22 cellular contexts compared by ENCODE assay signal in the genomic region with DNA sequence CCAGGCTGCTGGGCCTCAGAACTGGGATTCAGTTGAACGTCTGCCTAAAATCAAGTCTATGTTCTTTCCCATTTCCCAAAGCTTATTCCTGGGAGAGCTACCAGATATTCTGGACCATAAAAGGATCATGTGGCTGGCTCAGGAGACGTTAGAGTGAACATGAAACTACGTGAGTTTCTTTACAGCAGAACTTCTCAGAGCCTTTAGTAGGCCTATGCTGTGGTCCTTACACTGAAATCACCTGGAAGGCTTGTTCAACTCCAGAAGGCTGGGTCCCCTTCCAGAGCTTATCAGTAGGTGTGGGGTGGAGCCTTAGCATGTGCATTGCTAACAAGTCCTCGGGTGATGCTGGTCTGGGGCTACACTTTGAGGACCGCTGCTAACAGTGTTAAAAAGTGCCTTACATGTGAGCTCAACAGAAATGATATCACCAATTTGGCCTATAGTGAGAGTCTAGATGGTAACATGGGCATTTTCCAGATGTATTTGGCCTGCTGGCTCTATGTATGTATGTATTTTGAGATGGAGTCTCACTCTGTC. TPM values are rescaled to one million over a fixed set of nuclear protein-coding genes. Genes with fewer than 3 reads are reported as not detected.
"Had no signal": no experiment of that assay in that cellular context is flagged by ENCODE, and none has a peak within 500 bp of the region (broad histone marks: within the 10 kb centered on the region; RNA-seq: fewer than 3 reads in every experiment).

No MANE protein-coding gene starts in this region.

- H3K27ac ChIP-seq: epithelial cell of prostate, lower lobe of right lung had no signal

- DNase-seq: activated CD4-positive, alpha-beta memory T cell treated with anti-CD3 and anti-CD28 coated beads, Interleukin-2, amount 10 ng/mL, durations not matched to agents 7 days and 5 days; activated CD4-positive, alpha-beta T cell treated with anti-CD3 and anti-CD28 coated beads for 1 hour; activated CD4-positive, alpha-beta T cell treated with anti-CD3 and anti-CD28 coated beads, Interleukin-2, amount 10 ng/mL, durations not matched to agents 7 days and 5 days; activated gamma-delta T cell treated with Interleukin-2 at 50 U/mL for 16 hours; activated naive CD4-positive, alpha-beta T cell treated with anti-CD3 and anti-CD28 coated beads, Interleukin-2, amount 50 U/mL, for 16 hours; activated T-cell treated with anti-CD3 and anti-CD28 coated beads, Interleukin-2, amount 50 U/mL, for 4 hours; amygdala; effector CD8-positive, alpha-beta T cell; esophagus squamous epithelium; glutamatergic neuron; left lung; lower lobe of right lung; mesendoderm; natural killer cell; right cardiac atrium; stimulated activated CD4-positive, alpha-beta T cell treated with anti-CD3 and anti-CD28 coated beads, Interleukin-12 subunit alpha, Interleukin-12 subunit beta, amount 100 ng/mL, for 4 hours; stimulated activated CD4-positive, alpha-beta T cell treated with anti-CD3 and anti-CD28 coated beads, Interleukin-4, amount 100 ng/mL, for 1 hour; stimulated activated naive CD8-positive, alpha-beta T cell treated with anti-CD3 and anti-CD28 coated beads, Interleukin-15, Interleukin-2, amounts not matched to agents 100 U/mL and 50 U/mL, for 24 hours; T-helper 2 cell had no signal

- H3K9me3 ChIP-seq: esophagus squamous epithelium, left lung, lower lobe of right lung had no signal

- H3K27me3 ChIP-seq: esophagus squamous epithelium, left lung had no signal

- ATAC-seq: activated T-cell treated with anti-CD3 and anti-CD28 coated beads, Interleukin-2, amount 50 U/mL, for 4 hours; activated T-helper 17 cell treated with anti-CD3 and anti-CD28 coated beads, Interleukin-2, amount 50 U/mL, for 72 hours; left lung; lower lobe of right lung; natural killer cell; right cardiac atrium; stimulated activated naive CD8-positive, alpha-beta T cell treated with anti-CD3 and anti-CD28 coated beads, Interleukin-15, Interleukin-2, amounts not matched to agents 100 U/mL and 50 U/mL, for 24 hours; WTC11 had no signal

- H3K4me3 ChIP-seq: esophagus squamous epithelium, left lung, lower lobe of right lung had no signal

RNA-seq across cellular contexts. Expression of gene LMCD1, which starts 50.7 kb away (rescaled TPM):
- total RNA-seq: natural killer cell had no signal
